In the genomic region with DNA sequence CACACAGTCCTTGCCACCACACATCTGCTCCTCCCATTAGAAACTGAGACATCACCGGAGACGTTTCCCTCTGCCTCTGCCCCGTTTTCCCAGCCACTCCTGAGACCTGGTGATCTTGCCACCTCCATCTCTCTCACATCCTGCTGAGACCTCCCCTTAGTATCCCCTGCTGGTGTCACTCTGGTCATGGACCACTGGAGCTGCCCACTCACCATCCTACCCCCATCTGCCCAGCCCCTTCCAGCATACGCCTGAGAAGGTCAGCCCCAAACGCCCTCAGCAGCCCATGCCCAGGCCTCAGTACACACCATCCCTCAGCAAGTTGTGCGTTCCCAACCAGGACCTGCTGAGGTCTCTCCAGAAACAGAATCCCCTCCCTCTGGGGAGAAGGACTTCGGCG, we compare ENCODE assay signal across 21 cellular contexts.
DNase-seq lines count a peak whose midpoint lies in the region; ATAC-seq, FAIRE-seq and TF ChIP-seq lines count a peak whose summit lies in the region.
"Had no signal": no experiment of that assay in that cellular context is flagged by ENCODE, and none has a peak within 500 bp of the region (broad histone marks: within the 10 kb centered on the region; RNA-seq: fewer than 3 reads in every experiment).

No MANE protein-coding gene starts in this region.

- H3K4me3 ChIP-seq in bronchial epithelial cell (ENCODE audit: low read depth, low read length) (no peak overlapping the region), sigmoid colon (no peak overlapping the region)

- FAIRE-seq in bronchial epithelial cell (lab: Jason Lieb, UNC): peak; percentile 84
- FAIRE-seq: G401.6, H54 had no signal

- ATAC-seq in HG03469 (IDR thresholded peaks at IDR 0.05; ENCODE audit: unreplicated experiment): no peak
- no peak for ATAC-seq in effector memory CD8-positive, alpha-beta T cell (replicated peaks)

- no peak overlapping the region for H3K4me3 Mint-ChIP-seq in effector memory CD8-positive, alpha-beta T cell

- no peak overlapping the region for H3K27ac ChIP-seq in sigmoid colon
- H3K27ac ChIP-seq: RWPE1 had no signal

- H3K4me1 ChIP-seq in sigmoid colon: no peaks in the 10 kb centered on the region

- TF ChIP-seq EP300 in sigmoid colon (IDR thresholded peaks at IDR 0.05): no peak

- no peaks in the 10 kb centered on the region for H3K36me3 Mint-ChIP-seq in effector memory CD8-positive, alpha-beta T cell (ENCODE audit: insufficient read depth)
- H3K36me3 Mint-ChIP-seq: CD4-positive, alpha-beta memory T cell had no signal

- H3K36me3 ChIP-seq in bronchial epithelial cell (ENCODE audit: control insufficient read depth, insufficient read depth, low read length): peaks cover 2% of the 10 kb centered on the region
- no peaks in the 10 kb centered on the region for H3K36me3 ChIP-seq in sigmoid colon

- H3K27me3 ChIP-seq in bronchial epithelial cell (ENCODE audit: control insufficient read depth, insufficient read depth, low read length): no peaks in the 10 kb centered on the region
- H3K27me3 ChIP-seq in sigmoid colon: no peaks in the 10 kb centered on the region

- DNase-seq in bronchial epithelial cell (ENCODE audit: low read depth): no peak
- DNase-seq in islet precursor cell: peak; percentile 26
- peak; percentile 36 for DNase-seq in sigmoid colon
- DNase-seq in effector memory CD8-positive, alpha-beta T cell: no peak
- DNase-seq in NCI-H510A (lab: John Stamatoyannopoulos, UW): no peak
- no peak for DNase-seq in effector CD8-positive, alpha-beta T cell (lab: John Stamatoyannopoulos, UW)
- DNase-seq: C1 segment of cervical spinal cord; CD4-positive, alpha-beta memory T cell; COR-L47; KBM-7; MV-4-11; NCI-H1105; NCI-H146; NCI-H1930; NCI-H446; NCI-H526; SHP77 had no signal

- intact Hi-C loops in sigmoid colon (cut with DNase I): no loop called here

- no peak for TF ChIP-seq POLR2A in sigmoid colon (IDR thresholded peaks at IDR 0.05)

- H3K9me3 Mint-ChIP-seq in effector memory CD8-positive, alpha-beta T cell: no peaks in the 10 kb centered on the region
- H3K9me3 Mint-ChIP-seq: CD4-positive, alpha-beta memory T cell had no signal

- peaks cover 0 to 2% of the 10 kb centered on the region in 2 donors for H3K4me1 Mint-ChIP-seq in effector memory CD8-positive, alpha-beta T cell (ENCODE audit: low read depth in 2 of 2)
- H3K4me1 Mint-ChIP-seq: CD4-positive, alpha-beta memory T cell had no signal

- H3K9me3 ChIP-seq in sigmoid colon: no peaks in the 10 kb centered on the region

- WGBS in sigmoid colon, 2 donors: 91 to 96% methylated on average over 8 of the region's 8 CpGs

- peaks cover 12 to 38% of the 10 kb centered on the region in 2 donors for H3K27me3 Mint-ChIP-seq in effector memory CD8-positive, alpha-beta T cell

- H3K27ac Mint-ChIP-seq in effector memory CD8-positive, alpha-beta T cell: no peak overlapping the region
- H3K27ac Mint-ChIP-seq: CD4-positive, alpha-beta memory T cell had no signal

- TF ChIP-seq CTCF in bronchial epithelial cell (IDR thresholded peaks at IDR 0.05; ENCODE audit: insufficient read depth, low read length, severe bottlenecking) (no peak), sigmoid colon (IDR thresholded peaks at IDR 0.05) (no peak)

Comparison
In these comparisons a context has a peak if more than half of its experiments do, and no peak if none do; other contexts are left out.
1. DNase-seq: peak in islet precursor cell (single experiment) and sigmoid colon (single experiment); none in bronchial epithelial cell (single experiment), effector memory CD8-positive, alpha-beta T cell (0 of 3), NCI-H510A (single experiment) and effector CD8-positive, alpha-beta T cell (single experiment).